ENCODE assay signal across 9 cellular contexts in genomic region chr7:134458341-134458805, GRCh38. TPM values are rescaled to one million over a fixed set of nuclear protein-coding genes. Genes with fewer than 3 reads are reported as not detected.
DNase-seq lines count a peak whose midpoint lies in the region; ATAC-seq lines count a peak whose summit lies in the region.
"Had no signal": no experiment of that assay in that cellular context is flagged by ENCODE, and none has a peak within 500 bp of the region (broad histone marks: within the 10 kb centered on the region; RNA-seq: fewer than 3 reads in every experiment).

No MANE protein-coding gene starts in this region.

- H3K36me3 ChIP-seq in mesenchymal stem cell (ENCODE audit: control insufficient read depth in 1 of 2, insufficient read depth in 2 of 2, low read depth in 1 of 2, low read length in 2 of 2): peaks cover 15 to 33% of the 10 kb centered on the region in 2 experiments

- H2BK12ac ChIP-seq in mesenchymal stem cell (ENCODE audit: low read length in 2 of 2): peak overlapping the region in 1 of 2 experiments; percentile 74

- H2AK5ac ChIP-seq in mesenchymal stem cell (ENCODE audit: low read length, severe bottlenecking): peak overlapping the region; percentile 61

- H3K18ac ChIP-seq in mesenchymal stem cell (ENCODE audit: low read depth in 1 of 2, low read length in 2 of 2): peak overlapping the region; percentile 46 to 96

- peak overlapping the region in 1 of 2 experiments; percentile 61 for H3K14ac ChIP-seq in mesenchymal stem cell (ENCODE audit: low read length in 2 of 2)

- H3K79me1 ChIP-seq in mesenchymal stem cell (replicated peaks; ENCODE audit: low read length, poor library complexity, severe bottlenecking): peaks cover 3% of the 10 kb centered on the region

- DNase-seq in NCI-H1436 (lab: John Stamatoyannopoulos, UW) (peak; percentile 21), NCI-H1436 treated with DMSO at 0.1 percent for 48 hours (lab: John Stamatoyannopoulos, UW) (no peak), NCI-H2171 (lab: John Stamatoyannopoulos, UW) (peak; percentile 36), mesenchymal stem cell (peak; percentile 63)
- peak; percentile 55 for DNase-seq in activated CD4-positive, alpha-beta memory T cell treated with anti-CD3 and anti-CD28 coated beads, Interleukin-2, amount 10 ng/mL, durations not matched to agents 7 days and 5 days
- DNase-seq in effector CD8-positive, alpha-beta T cell (lab: John Stamatoyannopoulos, UW): peak; percentile 26
- DNase-seq in stimulated activated CD8-positive, alpha-beta memory T cell treated with anti-CD3 and anti-CD28 coated beads, Interleukin-15, amount 100 ng/mL, for 48 hours (ENCODE audit: low read depth in 2 of 2): peak; percentile 40 to 44

- H2AFZ ChIP-seq in mesenchymal stem cell (ENCODE audit: low read depth, low read length): peak overlapping the region; percentile 89

- peaks cover 12% of the 10 kb centered on the region for H3K36me3 Mint-ChIP-seq in activated CD4-positive, alpha-beta memory T cell treated with anti-CD3 and anti-CD28 coated beads, Interleukin-2, amount 10 ng/mL, durations not matched to agents 7 days and 5 days (ENCODE audit: low read depth)

- H3K4ac ChIP-seq in mesenchymal stem cell (ENCODE audit: low read depth in 1 of 2, low read length in 2 of 2): peak overlapping the region in 1 of 2 experiments; percentile 81

- peak overlapping the region; percentile 1 for H2BK5ac ChIP-seq in mesenchymal stem cell (ENCODE audit: low read depth, low read length, poor library complexity, severe bottlenecking)

- H3K4me1 Mint-ChIP-seq in activated CD4-positive, alpha-beta memory T cell treated with anti-CD3 and anti-CD28 coated beads, Interleukin-2, amount 10 ng/mL, durations not matched to agents 7 days and 5 days: peaks cover 50% of the 10 kb centered on the region

- H3K4me2 ChIP-seq in mesenchymal stem cell (ENCODE audit: low read length, poor library complexity, severe bottlenecking): peak overlapping the region; percentile 90

- peak overlapping the region; percentile 85 for H4K91ac ChIP-seq in mesenchymal stem cell (ENCODE audit: low read length)

- H3K27ac Mint-ChIP-seq in activated CD4-positive, alpha-beta memory T cell treated with anti-CD3 and anti-CD28 coated beads, Interleukin-2, amount 10 ng/mL, durations not matched to agents 7 days and 5 days: peak overlapping the region; percentile 68

- H3K9me3 ChIP-seq in mesenchymal stem cell (ENCODE audit: control insufficient read depth, low read length): no peaks in the 10 kb centered on the region

- no peaks in the 10 kb centered on the region for H3K9me3 Mint-ChIP-seq in activated CD4-positive, alpha-beta memory T cell treated with anti-CD3 and anti-CD28 coated beads, Interleukin-2, amount 10 ng/mL, durations not matched to agents 7 days and 5 days

- under 1% methylated on average over 37 of the region's 37 CpGs for WGBS in mesenchymal stem cell

- H2BK15ac ChIP-seq in mesenchymal stem cell (ENCODE audit: low read depth, poor library complexity, severe bottlenecking): no peak overlapping the region

- ATAC-seq in HG02759 (IDR thresholded peaks at IDR 0.05; ENCODE audit: unreplicated experiment): peak; percentile 58

- POLR2A ChIA-PET in activated CD4-positive, alpha-beta memory T cell treated with anti-CD3 and anti-CD28 coated beads, Interleukin-2, amount 10 ng/mL, durations not matched to agents 7 days and 5 days (lab: Charles Lee): interaction anchor here (0.9 to 2.5 kb wide), 6 partner anchors 19 to 689 kb away, joined by 3 to 9 read pairs (median 4); partner anchors contain the start of genes BPGM, SLC35B4 and TMEM140

- H3K4me3 ChIP-seq in mesenchymal stem cell (ENCODE audit: insufficient read depth in 1 of 2, low read depth in 1 of 2, low read length in 2 of 2): peak overlapping the region; percentile 72 to 94

- H3K27me3 ChIP-seq in mesenchymal stem cell (ENCODE audit: control insufficient read depth in 1 of 2, insufficient read depth in 1 of 2, low read length in 2 of 2): no peaks in the 10 kb centered on the region

- H3K27ac ChIP-seq in mesenchymal stem cell (ENCODE audit: low read length, poor library complexity, severe bottlenecking): peak overlapping the region; percentile 50
- H3K27ac ChIP-seq: C4-2B had no signal

- peak overlapping the region; percentile 78 for H4K8ac ChIP-seq in mesenchymal stem cell (ENCODE audit: low read length)

- peak overlapping the region; percentile 70 to 79 for H3K23ac ChIP-seq in mesenchymal stem cell (ENCODE audit: low read length in 2 of 2)

- H3K9ac ChIP-seq in mesenchymal stem cell (ENCODE audit: low read length): peak overlapping the region; percentile 88

- peak overlapping the region; percentile 79 for H3K4me3 Mint-ChIP-seq in activated CD4-positive, alpha-beta memory T cell treated with anti-CD3 and anti-CD28 coated beads, Interleukin-2, amount 10 ng/mL, durations not matched to agents 7 days and 5 days

- H3K4me1 ChIP-seq in mesenchymal stem cell (ENCODE audit: control insufficient read depth, insufficient read depth, low read depth, low read length): peaks cover 26% of the 10 kb centered on the region

- CTCF ChIA-PET in activated CD4-positive, alpha-beta memory T cell treated with anti-CD3 and anti-CD28 coated beads, Interleukin-2, amount 10 ng/mL, durations not matched to agents 7 days and 5 days (lab: Charles Lee): interaction anchor here (0.6 to 3.2 kb wide), 12 partner anchors 10 to 689 kb away, joined by 3 to 30 read pairs (median 6); partner anchors contain the start of gene SLC35B4

- no peaks in the 10 kb centered on the region for H3K27me3 Mint-ChIP-seq in activated CD4-positive, alpha-beta memory T cell treated with anti-CD3 and anti-CD28 coated beads, Interleukin-2, amount 10 ng/mL, durations not matched to agents 7 days and 5 days

- H2BK120ac ChIP-seq in mesenchymal stem cell (ENCODE audit: low read depth, low read length): peak overlapping the region; percentile 82

RNA-seq across cellular contexts. Expression of gene AKR1B1, which starts 0.5 kb away (rescaled TPM):
- 10 to 100 TPM; 89.5 to 89.9 TPM for total RNA-seq in activated CD4-positive, alpha-beta memory T cell treated with anti-CD3 and anti-CD28 coated beads, Interleukin-2, amount 10 ng/mL, durations not matched to agents 7 days and 5 days
- 236 TPM for polyA plus RNA-seq in mesenchymal stem cell (2013, experiment 1 of 2)
- polyA plus RNA-seq in mesenchymal stem cell (2013, experiment 2 of 2): 247 TPM
